30 cellular contexts compared by ENCODE assay signal in the genomic region with DNA sequence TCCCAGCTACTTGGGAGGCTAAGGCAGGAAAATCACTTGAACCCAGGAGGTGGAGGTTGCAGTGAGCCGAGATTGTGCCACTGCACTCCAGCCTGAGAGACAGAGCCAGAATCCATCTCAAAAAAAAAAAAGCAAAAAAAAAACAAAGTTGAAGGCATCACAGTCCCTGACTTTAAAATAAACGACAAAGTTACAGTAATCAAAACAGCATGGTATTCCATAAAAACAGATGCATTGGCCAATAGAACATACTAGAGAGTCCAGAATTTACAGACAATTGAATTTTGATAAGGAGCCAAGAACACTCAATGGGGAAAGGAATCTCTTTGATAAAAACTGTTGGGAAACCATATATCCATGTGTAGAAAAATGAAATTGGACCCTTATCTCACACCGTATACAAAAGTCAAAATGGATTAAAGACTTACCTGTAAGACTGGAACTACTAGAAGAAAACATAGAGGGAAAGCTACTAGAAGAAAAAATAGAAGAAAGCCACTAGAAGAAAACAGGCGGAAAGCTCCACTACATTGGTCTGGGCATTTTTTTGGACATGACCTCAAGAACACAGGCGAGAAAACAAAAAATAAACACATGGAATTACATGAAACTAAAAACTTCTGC.
"Had no signal": no experiment of that assay in that cellular context is flagged by ENCODE, and none has a peak within 500 bp of the region (broad histone marks: within the 10 kb centered on the region; RNA-seq: fewer than 3 reads in every experiment).

No MANE protein-coding gene starts in this region.

- H3K27ac ChIP-seq: brain microvascular endothelial cell, Peyer's patch, RWPE1, WERI-Rb-1 had no signal

- H3K9me3 Mint-ChIP-seq: activated CD4-positive, alpha-beta T cell treated with anti-CD3 and anti-CD28 coated beads, Interleukin-2, amount 10 ng/mL, durations not matched to agents 24 days and 14 days; activated T-cell treated with anti-CD3 and anti-CD28 coated beads, Interleukin-2, amount 50 U/mL, for 72 hours had no signal

- H3K4me3 ChIP-seq: Peyer's patch had no signal

- H3K27me3 ChIP-seq: brain microvascular endothelial cell, Peyer's patch had no signal

- H3K36me3 Mint-ChIP-seq: activated naive CD8-positive, alpha-beta T cell treated with anti-CD3 and anti-CD28 coated beads for 36 hours had no signal

- H3K4me1 ChIP-seq: Peyer's patch had no signal

- H3K27ac Mint-ChIP-seq: activated CD4-positive, alpha-beta T cell treated with anti-CD3 and anti-CD28 coated beads, Interleukin-2, amount 10 ng/mL, durations not matched to agents 24 days and 14 days; activated CD8-positive, alpha-beta T cell treated with anti-CD3 and anti-CD28 coated beads for 36 hours; activated naive CD8-positive, alpha-beta T cell treated with anti-CD3 and anti-CD28 coated beads for 36 hours; activated T-cell treated with anti-CD3 and anti-CD28 coated beads, Interleukin-2, amount 50 U/mL, for 72 hours; activated T-helper 17 cell treated with anti-CD3 and anti-CD28 coated beads, Interleukin-2, amount 50 U/mL, for 72 hours had no signal

- ATAC-seq: activated CD8-positive, alpha-beta T cell treated with anti-CD3 and anti-CD28 coated beads for 36 hours; activated T-cell treated with anti-CD3 and anti-CD28 coated beads, Interleukin-2, amount 50 U/mL, for 72 hours; activated T-helper 17 cell treated with anti-CD3 and anti-CD28 coated beads, Interleukin-2, amount 50 U/mL, for 72 hours; PC-3; Right ventricle myocardium inferior had no signal

- H3K9me3 ChIP-seq: Peyer's patch had no signal

- DNase-seq: activated CD4-positive, alpha-beta T cell treated with anti-CD3 and anti-CD28 coated beads, Interleukin-2, amount 50 U/mL, for 4 hours; activated CD8-positive, alpha-beta T cell treated with anti-CD3 and anti-CD28 coated beads for 36 hours; activated effector memory CD4-positive, alpha-beta T cell treated with anti-CD3 and anti-CD28 coated beads, Interleukin-2, amount 50 U/mL, for 16 hours; activated naive CD4-positive, alpha-beta T cell; activated naive CD4-positive, alpha-beta T cell treated with anti-CD3 and anti-CD28 coated beads, Interleukin-2, amount 50 U/mL, for 16 hours; activated naive CD8-positive, alpha-beta T cell treated with anti-CD3 and anti-CD28 coated beads for 36 hours; activated T-cell treated with anti-CD3 and anti-CD28 coated beads, Interleukin-2, amount 50 U/mL, for 1 hour; activated T-cell treated with anti-CD3 and anti-CD28 coated beads, Interleukin-2, amount 50 U/mL, for 72 hours; amniotic stem cell; aorta; brain microvascular endothelial cell; central memory CD4-positive, alpha-beta T cell; MM.1S; MV-4-11; NCI-H1092; NCI-H1436 treated with DMSO at 0.1 percent for 48 hours; NCI-H1694 treated with DMSO at 0.1 percent for 48 hours; NCI-H2029; NCI-H345; NCI-H524 treated with DMSO at 0.1 percent for 48 hours; NK-92 treated with Interleukin-12 subunit alpha and Interleukin-12 subunit beta, amount 100 ng/mL, for 24 hours; PC-3; Peyer's patch; SW 1271; T1000; WERI-Rb-1 had no signal

- H3K4me3 Mint-ChIP-seq: activated CD4-positive, alpha-beta T cell treated with anti-CD3 and anti-CD28 coated beads, Interleukin-2, amount 10 ng/mL, durations not matched to agents 24 days and 14 days; activated CD8-positive, alpha-beta T cell treated with anti-CD3 and anti-CD28 coated beads for 36 hours; activated naive CD8-positive, alpha-beta T cell treated with anti-CD3 and anti-CD28 coated beads for 36 hours; activated T-cell treated with anti-CD3 and anti-CD28 coated beads, Interleukin-2, amount 50 U/mL, for 72 hours; activated T-helper 17 cell treated with anti-CD3 and anti-CD28 coated beads, Interleukin-2, amount 50 U/mL, for 72 hours had no signal

- H3K36me3 ChIP-seq: brain microvascular endothelial cell, Peyer's patch, WERI-Rb-1 had no signal
